In genomic region chr1:177959793-177960515, GRCh38 we compare ENCODE assay signal across 9 cellular contexts. TPM values are rescaled to one million over a fixed set of nuclear protein-coding genes. Genes with fewer than 3 reads are reported as not detected.
A peak's percentile ranks its signal among the peaks of the same experiment; 100 is the strongest.
DNase-seq lines count a peak whose midpoint lies in the region; ATAC-seq lines count a peak whose summit lies in the region.
"Had no signal": no experiment of that assay in that cellular context is flagged by ENCODE, and none has a peak within 500 bp of the region (broad histone marks: within the 10 kb centered on the region; RNA-seq: fewer than 3 reads in every experiment).

No MANE protein-coding gene starts in this region.

- H3K4me1 ChIP-seq in HAP-1 (peaks cover 10% of the 10 kb centered on the region), NT2/D1 (ENCODE audit: insufficient read depth, insufficient read length) (no peaks in the 10 kb centered on the region)

- DNase-seq in HAP-1 (ENCODE audit: low spot score in 2 of 2), result peak; percentile 28 to 71
- peak; percentile 42 for DNase-seq in NT2/D1 (ENCODE audit: low read depth, low spot score)
- DNase-seq in renal cortical epithelial cell (ENCODE audit: low read depth), result peak; percentile 57
- no peak for DNase-seq in activated CD4-positive, CD25-positive, alpha-beta regulatory T cell (lab: John Stamatoyannopoulos, UW)
- DNase-seq in activated gamma-delta T cell (lab: John Stamatoyannopoulos, UW), result no peak
- DNase-seq: natural killer cell had no signal

- ATAC-seq in esophagus mucosa, result peak; percentile 50
- ATAC-seq in HG02938 (IDR thresholded peaks at IDR 0.05; ENCODE audit: unreplicated experiment), result no peak
- no peak for ATAC-seq in HG02852 (IDR thresholded peaks at IDR 0.05; ENCODE audit: unreplicated experiment)
- ATAC-seq: natural killer cell had no signal

- H3K4me3 ChIP-seq in HAP-1 (no peak overlapping the region), NT2/D1 (ENCODE audit: insufficient read length, low read depth) (no peak overlapping the region)

- H3K9ac ChIP-seq in NT2/D1 (ENCODE audit: insufficient read length, low read depth), result no peak overlapping the region

- in situ Hi-C loops in HAP-1 (cut with MboI; ENCODE audit: low sequenced_read_pairs), result no loop called here

- H3K9me3 ChIP-seq in HAP-1, result no peaks in the 10 kb centered on the region
- H3K9me3 ChIP-seq in NT2/D1 (ENCODE audit: insufficient read depth, low read length), result no peaks in the 10 kb centered on the region

- H3K36me3 ChIP-seq in HAP-1 (replicated peaks) (no peaks in the 10 kb centered on the region), NT2/D1 (ENCODE audit: insufficient read depth, insufficient read length, low read length) (no peaks in the 10 kb centered on the region)

- H3K27me3 ChIP-seq in HAP-1 (ENCODE audit: low read depth) (no peaks in the 10 kb centered on the region), NT2/D1 (ENCODE audit: insufficient read depth, insufficient read length) (no peaks in the 10 kb centered on the region)

RNA-seq across cellular contexts. Expression of gene SEC16B, which starts 9.9 kb away (rescaled TPM):
- total RNA-seq in esophagus mucosa (1.4 TPM), renal cortical epithelial cell (0.35 and 1.2 TPM in 2 replicates)

Comparison
In these comparisons a context has a peak if more than half of its experiments do, and no peak if none do; other contexts are left out.
1. DNase-seq: peak in HAP-1 (2 of 2), NT2/D1 (single experiment) and renal cortical epithelial cell (single experiment); none in activated CD4-positive, CD25-positive, alpha-beta regulatory T cell (0 of 4) and activated gamma-delta T cell (single experiment).